ENCODE assay signal across 8 cellular contexts in genomic region chr11:118791961-118792578, GRCh38. TPM values are rescaled to one million over a fixed set of nuclear protein-coding genes. Genes with fewer than 3 reads are reported as not detected.
A peak's percentile ranks its signal among the peaks of the same experiment; 100 is the strongest.
DNase-seq lines count a peak whose midpoint lies in the region; ATAC-seq, FAIRE-seq and TF ChIP-seq lines count a peak whose summit lies in the region.

No MANE protein-coding gene starts in this region.

- H3K4me1 ChIP-seq in astrocyte (ENCODE audit: insufficient read depth, low read length) (peaks cover 3% of the 10 kb centered on the region), iPS-15b (ENCODE audit: control insufficient read depth, insufficient read depth, low read length) (peaks cover 7% of the 10 kb centered on the region), small intestine (ENCODE audit: control insufficient read depth in 2 of 2, insufficient read depth in 1 of 2, low read depth in 1 of 2, low read length in 1 of 2) (no peaks in the 10 kb centered on the region)

- peaks cover 37% of the 10 kb centered on the region for H3K79me2 ChIP-seq in astrocyte (ENCODE audit: insufficient read depth, low read length)

- no peaks in the 10 kb centered on the region for H3K9me3 Mint-ChIP-seq in astrocyte (ENCODE audit: unreplicated experiment)

- no peak for ATAC-seq in GM18870 (IDR thresholded peaks at IDR 0.05; ENCODE audit: unreplicated experiment)

- H3K9me3 ChIP-seq in astrocyte (ENCODE audit: insufficient read depth, low read depth, low read length) (no peaks in the 10 kb centered on the region), iPS-15b (ENCODE audit: control insufficient read depth, insufficient read depth, low read length) (no peaks in the 10 kb centered on the region), small intestine (ENCODE audit: control insufficient read depth, low read depth) (no peaks in the 10 kb centered on the region)

- peak overlapping the region; percentile 98 for H3K27ac ChIP-seq in astrocyte (ENCODE audit: low read depth, low read length)
- peak overlapping the region; percentile 97 to 100 for H3K27ac ChIP-seq in small intestine (ENCODE audit: low read depth in 1 of 2, low read length in 1 of 2)

- H3K4me1 Mint-ChIP-seq in astrocyte (ENCODE audit: low read depth, unreplicated experiment), result peaks cover 15% of the 10 kb centered on the region

- peaks cover 3% of the 10 kb centered on the region for H3K27me3 Mint-ChIP-seq in astrocyte (ENCODE audit: low read depth, unreplicated experiment)

- H3K36me3 Mint-ChIP-seq in astrocyte (ENCODE audit: low read depth, unreplicated experiment), result no peaks in the 10 kb centered on the region

- H3K9ac ChIP-seq in astrocyte (ENCODE audit: low read length), result peak overlapping the region; percentile 100
- peak overlapping the region; percentile 99 for H3K9ac ChIP-seq in iPS-15b (ENCODE audit: low read depth, low read length)

- TF ChIP-seq CTCF in GM12865 (IDR thresholded peaks at IDR 0.05; ENCODE audit: insufficient read depth, low read depth, low read length, missing control alignments), result no peak
- no peak for TF ChIP-seq CTCF in astrocyte (IDR thresholded peaks at IDR 0.05; ENCODE audit: insufficient read depth, low read depth, low read length)

- H3K4me2 ChIP-seq in astrocyte (ENCODE audit: low read length), result peak overlapping the region; percentile 84

- 1 to 2% (median 2%) methylated on average over 29 to 39 of the region's 39 CpGs for WGBS in small intestine, 3 donors

- peak overlapping the region; percentile 90 for H3K27ac Mint-ChIP-seq in astrocyte (ENCODE audit: unreplicated experiment)

- DNase-seq in GM12865 (ENCODE audit: low read depth) (peak; percentile 62), SK-N-DZ (ENCODE audit: low spot score) (peak; percentile 2), astrocyte (ENCODE audit: low read depth) (no peak), small intestine (peak; percentile 21), kidney tubule cell (ENCODE audit: low spot score) (no peak), DMS79 treated with DMSO at 0.1 percent for 48 hours (lab: John Stamatoyannopoulos, UW) (no peak)

- peak overlapping the region; percentile 90 for H3K4me3 ChIP-seq in GM12865 (ENCODE audit: low read depth, low read length)
- peak overlapping the region; percentile 95 for H3K4me3 ChIP-seq in astrocyte (ENCODE audit: insufficient read depth, low read depth, low read length)
- peak overlapping the region; percentile 89 for H3K4me3 ChIP-seq in iPS-15b (ENCODE audit: low read depth, low read length)
- H3K4me3 ChIP-seq in small intestine (ENCODE audit: low read depth in 1 of 2, low read length in 2 of 2), result peak overlapping the region; percentile 71 to 93

- H3K36me3 ChIP-seq in astrocyte (ENCODE audit: insufficient read depth, low read length) (no peaks in the 10 kb centered on the region), iPS-15b (ENCODE audit: control insufficient read depth, insufficient read depth, low read length) (no peaks in the 10 kb centered on the region), small intestine (ENCODE audit: control insufficient read depth in 2 of 2, insufficient read depth in 2 of 2, low read length in 2 of 2) (no peaks in the 10 kb centered on the region)

- H2AFZ ChIP-seq in astrocyte (ENCODE audit: low read depth, low read length), result peak overlapping the region; percentile 76

- no peak for FAIRE-seq in astrocyte (lab: Jason Lieb, UNC)
- no peak for FAIRE-seq in small intestine (lab: Jason Lieb, UNC)

- no peaks in the 10 kb centered on the region for H3K27me3 ChIP-seq in astrocyte (ENCODE audit: insufficient read depth, low read length)
- H3K27me3 ChIP-seq in iPS-15b (ENCODE audit: control insufficient read depth, insufficient read depth, low read length), result no peaks in the 10 kb centered on the region
- H3K27me3 ChIP-seq in small intestine (ENCODE audit: control insufficient read depth in 2 of 2, insufficient read depth in 2 of 2, low read length in 2 of 2), result no peaks in the 10 kb centered on the region

- H4K20me1 ChIP-seq in astrocyte (ENCODE audit: insufficient read depth, low read length), result peaks cover 28% of the 10 kb centered on the region

- peak overlapping the region; percentile 99 for H3K4me3 Mint-ChIP-seq in astrocyte (ENCODE audit: unreplicated experiment)

RNA-seq across cellular contexts. Expression of gene DDX6, which starts 1.1 kb away (rescaled TPM):
- 12.8 and 21.0 TPM in 2 replicates for polyA plus RNA-seq in SK-N-DZ (2014; cell fraction: cytosol; rRNA removed)
- polyA plus RNA-seq in SK-N-DZ (2014; cell fraction: nucleus; rRNA removed), result 5.8 and 16.5 TPM in 2 replicates
- 190 and 196 TPM in 2 replicates for total RNA-seq in astrocyte
- 10 to 100 TPM; 16.1 to 26.4 (median 18.1) TPM for polyA plus RNA-seq in small intestine

Comparison
In these comparisons a context has a peak if more than half of its experiments do, and no peak if none do; other contexts are left out.
1. DNase-seq: peak in GM12865 (single experiment), SK-N-DZ (single experiment) and small intestine (single experiment); none in astrocyte (single experiment), kidney tubule cell (single experiment) and DMS79 treated with DMSO at 0.1 percent for 48 hours (single experiment).
2. Peak in every context shown above with its lines, with median percentiles within 50 percentile points of each other: H3K4me3 ChIP-seq.